In the genomic region with DNA sequence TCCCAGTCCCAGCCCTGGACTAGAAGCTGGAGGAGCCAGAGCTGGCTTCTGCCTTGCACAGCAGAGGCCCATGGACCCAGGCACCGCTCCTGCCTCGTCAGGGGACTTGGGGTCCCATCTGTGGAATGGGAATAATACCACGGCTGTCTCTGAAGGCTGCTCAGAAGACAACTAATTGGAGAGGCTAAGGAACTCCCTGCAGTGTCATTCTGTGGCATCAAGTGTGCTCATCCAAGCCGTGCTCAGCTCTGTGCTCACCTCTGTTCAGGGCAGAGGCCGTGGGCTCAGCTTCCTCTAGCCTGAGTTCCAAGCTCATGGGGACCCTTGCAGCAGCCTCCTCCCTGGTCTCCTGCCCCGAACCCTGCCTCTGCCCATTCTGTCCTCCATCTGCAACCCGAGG, we compare ENCODE assay signal across 26 cellular contexts. TPM values are rescaled to one million over a fixed set of nuclear protein-coding genes. Genes with fewer than 3 reads are reported as not detected.
"Had no signal": no experiment of that assay in that cellular context is flagged by ENCODE, and none has a peak within 500 bp of the region (broad histone marks: within the 10 kb centered on the region; RNA-seq: fewer than 3 reads in every experiment).

No MANE protein-coding gene starts in this region.

- H3K4me1 Mint-ChIP-seq: activated naive CD8-positive, alpha-beta T cell treated with anti-CD3 and anti-CD28 coated beads, Interleukin-2, amount 50 U/mL, for 24 hours; IgD-negative memory B cell had no signal

- H3K4me3 Mint-ChIP-seq: activated naive CD8-positive, alpha-beta T cell treated with anti-CD3 and anti-CD28 coated beads, Interleukin-2, amount 50 U/mL, for 24 hours; activated T-cell treated with anti-CD3 and anti-CD28 coated beads, Interleukin-2, amount 50 U/mL, for 4 hours; IgD-negative memory B cell; T-helper 1 cell treated with Interleukin-12 subunit alpha and Interleukin-12 subunit beta and Interleukin-4 antibody, amounts not matched to agents 30 μg/mL and 1 μg/mL, for 36 hours had no signal

- DNase-seq: activated CD4-positive, alpha-beta T cell treated with anti-CD3 and anti-CD28 coated beads for 4 hours; activated CD8-positive, alpha-beta memory T cell treated with anti-CD3 and anti-CD28 coated beads for 24 hours; activated effector memory CD4-positive, alpha-beta T cell treated with anti-CD3 and anti-CD28 coated beads, Interleukin-2, amount 50 U/mL, for 16 hours; activated naive CD4-positive, alpha-beta T cell treated with Interleukin-2 at 50 U/mL for 16 hours; activated naive CD8-positive, alpha-beta T cell treated with anti-CD3 and anti-CD28 coated beads, Interleukin-2, amount 50 U/mL, for 24 hours; activated T-cell treated with anti-CD3 and anti-CD28 coated beads, Interleukin-2, amount 50 U/mL, for 4 hours; amniotic stem cell; brain microvascular endothelial cell; MV-4-11; NCI-H1092 treated with DMSO at 0.1 percent for 48 hours; NCI-H1436; NCI-H1694 treated with DMSO at 0.1 percent for 48 hours; NCI-H2029 treated with DMSO at 0.1 percent for 48 hours; NCI-H345; NCI-H510A; NCI-H526 treated with DMSO at 0.1 percent for 48 hours; NCI-H82; SHP77 treated with DMSO at 0.1 percent for 48 hours had no signal

- H3K27me3 ChIP-seq: Peyer's patch had no signal

- H3K9me3 Mint-ChIP-seq: activated naive CD4-positive, alpha-beta T cell treated with anti-CD3 and anti-CD28 coated beads, Interleukin-2, amount 50 U/mL, for 72 hours; activated naive CD8-positive, alpha-beta T cell treated with anti-CD3 and anti-CD28 coated beads, Interleukin-2, amount 50 U/mL, for 24 hours; activated T-cell treated with anti-CD3 and anti-CD28 coated beads, Interleukin-2, amount 50 U/mL, for 4 hours; T-helper 1 cell treated with Interleukin-12 subunit alpha and Interleukin-12 subunit beta and Interleukin-4 antibody, amounts not matched to agents 30 μg/mL and 1 μg/mL, for 36 hours had no signal

- ATAC-seq: activated CD4-positive, CD25-positive, alpha-beta regulatory T cell treated with anti-CD3 and anti-CD28 coated beads, Interleukin-2, amount 50 U/mL, for 24 hours; activated naive CD4-positive, alpha-beta T cell treated with anti-CD3 and anti-CD28 coated beads, Interleukin-2, amount 50 U/mL, for 72 hours; activated naive CD8-positive, alpha-beta T cell treated with anti-CD3 and anti-CD28 coated beads, Interleukin-2, amount 50 U/mL, for 24 hours; activated T-cell treated with anti-CD3 and anti-CD28 coated beads, Interleukin-2, amount 50 U/mL, for 4 hours had no signal

- H3K27ac ChIP-seq: brain microvascular endothelial cell, KMS-11, Peyer's patch, RWPE1 had no signal

- H3K36me3 ChIP-seq: brain microvascular endothelial cell, Peyer's patch had no signal

- H3K36me3 Mint-ChIP-seq: activated naive CD4-positive, alpha-beta T cell treated with anti-CD3 and anti-CD28 coated beads, Interleukin-2, amount 50 U/mL, for 72 hours had no signal

- H3K9ac ChIP-seq: KMS-11 had no signal

- H3K27ac Mint-ChIP-seq: activated naive CD4-positive, alpha-beta T cell treated with anti-CD3 and anti-CD28 coated beads, Interleukin-2, amount 50 U/mL, for 72 hours; activated naive CD8-positive, alpha-beta T cell treated with anti-CD3 and anti-CD28 coated beads, Interleukin-2, amount 50 U/mL, for 24 hours; T-helper 1 cell treated with Interleukin-12 subunit alpha and Interleukin-12 subunit beta and Interleukin-4 antibody, amounts not matched to agents 30 μg/mL and 1 μg/mL, for 36 hours had no signal

- H3K4me2 ChIP-seq: KMS-11 had no signal

- H3K4me1 ChIP-seq: Peyer's patch had no signal

- H3K4me3 ChIP-seq: Peyer's patch had no signal

- H3K9me3 ChIP-seq: Peyer's patch had no signal

RNA-seq across cellular contexts. Expression of a gene that starts 31.8 kb away (rescaled TPM):
- total RNA-seq: activated naive CD4-positive, alpha-beta T cell treated with anti-CD3 and anti-CD28 coated beads, Interleukin-2, amount 50 U/mL, for 72 hours; activated T-cell treated with anti-CD3 and anti-CD28 coated beads, Interleukin-2, amount 50 U/mL, for 4 hours; Peyer's patch; SK-MEL-5 had no signal
